Comparison of ENCODE assay signal across 1 cellular context in genomic region chr7:73839743-73840714, GRCh38.
TF ChIP-seq lines count a peak whose summit lies in the region.

No MANE protein-coding gene starts in this region.

TF ChIP-seq in HepG2, 621 proteins besides CTCF, POLR2A, EP300 and RAD21:
- TF ChIP-seq GATAD1 (CRISPR knock-in tag; IDR thresholded peaks at IDR 0.05) (no peak), CBX5 (CRISPR knock-in tag; IDR thresholded peaks at IDR 0.05; ENCODE audit: borderline replicate concordance) (no peak), AGO2 (optimal IDR thresholded peaks at IDR 0.05; ENCODE audit: low read depth, low read length) (peak; percentile 5)
